Comparison of ENCODE assay signal across 3 cellular contexts in the genomic region with DNA sequence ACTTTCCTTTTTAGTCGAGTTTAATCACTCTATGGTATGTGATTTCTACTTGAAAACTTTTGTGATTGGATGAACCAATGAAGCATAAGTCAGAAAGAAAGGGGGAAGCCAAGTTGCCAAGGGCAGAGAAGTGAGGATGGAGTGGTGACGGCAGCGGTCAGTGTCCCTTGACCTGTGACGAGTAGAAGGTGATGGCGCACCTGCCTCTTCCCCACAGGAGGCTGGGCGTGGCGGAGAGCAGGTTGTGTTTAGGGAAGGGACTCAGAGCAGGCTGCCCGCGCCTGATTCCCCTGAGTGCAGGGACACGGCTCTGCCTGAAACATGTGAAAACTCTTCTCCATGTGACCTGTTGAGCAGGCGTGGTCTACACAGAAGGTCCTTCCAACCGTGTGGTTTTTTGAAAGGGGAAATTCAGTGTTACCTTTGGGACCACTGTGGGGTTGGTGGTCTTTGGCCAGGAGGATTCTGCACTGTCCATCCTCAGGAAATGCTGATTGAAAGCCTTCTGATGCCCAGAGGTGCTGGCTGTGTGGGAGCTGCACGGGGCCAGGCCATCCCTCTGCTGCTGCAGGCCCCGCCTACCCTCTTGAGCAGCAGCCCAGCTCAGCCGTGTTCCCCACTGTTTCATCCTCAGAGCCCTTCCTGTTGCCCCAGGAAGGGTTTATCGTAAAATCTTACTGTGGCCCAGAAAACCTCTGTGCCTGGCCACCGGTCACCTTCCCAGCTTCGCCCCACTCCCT.
TF ChIP-seq lines count a peak whose summit lies in the region.

No MANE protein-coding gene starts in this region.

TF ChIP-seq in SK-N-SH, 30 proteins besides CTCF, POLR2A, EP300 and RAD21 (continued from another document):
- TF ChIP-seq ELF1 (IDR thresholded peaks at IDR 0.05) (no peak), RFX5 (IDR thresholded peaks at IDR 0.05; ENCODE audit: low read length) (no peak), JUND (IDR thresholded peaks at IDR 0.05) (no peak)
- TF ChIP-seq, protein P1, sequence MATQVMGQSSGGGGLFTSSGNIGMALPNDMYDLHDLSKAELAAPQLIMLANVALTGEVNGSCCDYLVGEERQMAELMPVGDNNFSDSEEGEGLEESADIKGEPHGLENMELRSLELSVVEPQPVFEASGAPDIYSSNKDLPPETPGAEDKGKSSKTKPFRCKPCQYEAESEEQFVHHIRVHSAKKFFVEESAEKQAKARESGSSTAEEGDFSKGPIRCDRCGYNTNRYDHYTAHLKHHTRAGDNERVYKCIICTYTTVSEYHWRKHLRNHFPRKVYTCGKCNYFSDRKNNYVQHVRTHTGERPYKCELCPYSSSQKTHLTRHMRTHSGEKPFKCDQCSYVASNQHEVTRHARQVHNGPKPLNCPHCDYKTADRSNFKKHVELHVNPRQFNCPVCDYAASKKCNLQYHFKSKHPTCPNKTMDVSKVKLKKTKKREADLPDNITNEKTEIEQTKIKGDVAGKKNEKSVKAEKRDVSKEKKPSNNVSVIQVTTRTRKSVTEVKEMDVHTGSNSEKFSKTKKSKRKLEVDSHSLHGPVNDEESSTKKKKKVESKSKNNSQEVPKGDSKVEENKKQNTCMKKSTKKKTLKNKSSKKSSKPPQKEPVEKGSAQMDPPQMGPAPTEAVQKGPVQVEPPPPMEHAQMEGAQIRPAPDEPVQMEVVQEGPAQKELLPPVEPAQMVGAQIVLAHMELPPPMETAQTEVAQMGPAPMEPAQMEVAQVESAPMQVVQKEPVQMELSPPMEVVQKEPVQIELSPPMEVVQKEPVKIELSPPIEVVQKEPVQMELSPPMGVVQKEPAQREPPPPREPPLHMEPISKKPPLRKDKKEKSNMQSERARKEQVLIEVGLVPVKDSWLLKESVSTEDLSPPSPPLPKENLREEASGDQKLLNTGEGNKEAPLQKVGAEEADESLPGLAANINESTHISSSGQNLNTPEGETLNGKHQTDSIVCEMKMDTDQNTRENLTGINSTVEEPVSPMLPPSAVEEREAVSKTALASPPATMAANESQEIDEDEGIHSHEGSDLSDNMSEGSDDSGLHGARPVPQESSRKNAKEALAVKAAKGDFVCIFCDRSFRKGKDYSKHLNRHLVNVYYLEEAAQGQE (IDR thresholded peaks at IDR 0.05; ENCODE audit: low read depth, low read length), result no peak

TF ChIP-seq in SK-N-SH treated with all-trans-retinoic acid at 6 μM for 48 hours, 23 proteins besides CTCF, POLR2A, EP300 and RAD21 (continued from another document and continues in another):
- TF ChIP-seq, protein P2, sequence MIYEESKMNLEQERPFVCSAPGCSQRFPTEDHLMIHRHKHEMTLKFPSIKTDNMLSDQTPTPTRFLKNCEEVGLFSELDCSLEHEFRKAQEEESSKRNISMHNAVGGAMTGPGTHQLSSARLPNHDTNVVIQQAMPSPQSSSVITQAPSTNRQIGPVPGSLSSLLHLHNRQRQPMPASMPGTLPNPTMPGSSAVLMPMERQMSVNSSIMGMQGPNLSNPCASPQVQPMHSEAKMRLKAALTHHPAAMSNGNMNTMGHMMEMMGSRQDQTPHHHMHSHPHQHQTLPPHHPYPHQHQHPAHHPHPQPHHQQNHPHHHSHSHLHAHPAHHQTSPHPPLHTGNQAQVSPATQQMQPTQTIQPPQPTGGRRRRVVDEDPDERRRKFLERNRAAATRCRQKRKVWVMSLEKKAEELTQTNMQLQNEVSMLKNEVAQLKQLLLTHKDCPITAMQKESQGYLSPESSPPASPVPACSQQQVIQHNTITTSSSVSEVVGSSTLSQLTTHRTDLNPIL (CRISPR knock-in tag; IDR thresholded peaks at IDR 0.05; ENCODE audit: low read depth), result no peak
- TF ChIP-seq, protein P3, sequence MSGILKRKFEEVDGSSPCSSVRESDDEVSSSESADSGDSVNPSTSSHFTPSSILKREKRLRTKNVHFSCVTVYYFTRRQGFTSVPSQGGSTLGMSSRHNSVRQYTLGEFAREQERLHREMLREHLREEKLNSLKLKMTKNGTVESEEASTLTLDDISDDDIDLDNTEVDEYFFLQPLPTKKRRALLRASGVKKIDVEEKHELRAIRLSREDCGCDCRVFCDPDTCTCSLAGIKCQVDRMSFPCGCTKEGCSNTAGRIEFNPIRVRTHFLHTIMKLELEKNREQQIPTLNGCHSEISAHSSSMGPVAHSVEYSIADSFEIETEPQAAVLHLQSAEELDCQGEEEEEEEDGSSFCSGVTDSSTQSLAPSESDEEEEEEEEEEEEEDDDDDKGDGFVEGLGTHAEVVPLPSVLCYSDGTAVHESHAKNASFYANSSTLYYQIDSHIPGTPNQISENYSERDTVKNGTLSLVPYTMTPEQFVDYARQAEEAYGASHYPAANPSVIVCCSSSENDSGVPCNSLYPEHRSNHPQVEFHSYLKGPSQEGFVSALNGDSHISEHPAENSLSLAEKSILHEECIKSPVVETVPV (CRISPR knock-in tag; IDR thresholded peaks at IDR 0.05), result no peak
- TF ChIP-seq ZNF8 (CRISPR knock-in tag; IDR thresholded peaks at IDR 0.05), result no peak
- TF ChIP-seq GLIS3 (CRISPR knock-in tag; IDR thresholded peaks at IDR 0.05), result no peak
- no peak for TF ChIP-seq ARNTL (CRISPR knock-in tag; IDR thresholded peaks at IDR 0.05; ENCODE audit: borderline replicate concordance, low read depth)
- no peak for TF ChIP-seq ZC3H10 (CRISPR knock-in tag; IDR thresholded peaks at IDR 0.05)
- no peak for TF ChIP-seq TCF4 (CRISPR knock-in tag; IDR thresholded peaks at IDR 0.05; ENCODE audit: borderline replicate concordance)
- no peak for TF ChIP-seq CSDC2 (CRISPR knock-in tag; IDR thresholded peaks at IDR 0.05)
- TF ChIP-seq ZFP30 (CRISPR knock-in tag; IDR thresholded peaks at IDR 0.05), result no peak
- no peak for TF ChIP-seq ISL1 (CRISPR knock-in tag; IDR thresholded peaks at IDR 0.05)
- TF ChIP-seq TOX (CRISPR knock-in tag; IDR thresholded peaks at IDR 0.05; ENCODE audit: borderline replicate concordance), result no peak
- TF ChIP-seq ZFP3 (CRISPR knock-in tag; IDR thresholded peaks at IDR 0.05), result no peak
- TF ChIP-seq, protein P4, sequence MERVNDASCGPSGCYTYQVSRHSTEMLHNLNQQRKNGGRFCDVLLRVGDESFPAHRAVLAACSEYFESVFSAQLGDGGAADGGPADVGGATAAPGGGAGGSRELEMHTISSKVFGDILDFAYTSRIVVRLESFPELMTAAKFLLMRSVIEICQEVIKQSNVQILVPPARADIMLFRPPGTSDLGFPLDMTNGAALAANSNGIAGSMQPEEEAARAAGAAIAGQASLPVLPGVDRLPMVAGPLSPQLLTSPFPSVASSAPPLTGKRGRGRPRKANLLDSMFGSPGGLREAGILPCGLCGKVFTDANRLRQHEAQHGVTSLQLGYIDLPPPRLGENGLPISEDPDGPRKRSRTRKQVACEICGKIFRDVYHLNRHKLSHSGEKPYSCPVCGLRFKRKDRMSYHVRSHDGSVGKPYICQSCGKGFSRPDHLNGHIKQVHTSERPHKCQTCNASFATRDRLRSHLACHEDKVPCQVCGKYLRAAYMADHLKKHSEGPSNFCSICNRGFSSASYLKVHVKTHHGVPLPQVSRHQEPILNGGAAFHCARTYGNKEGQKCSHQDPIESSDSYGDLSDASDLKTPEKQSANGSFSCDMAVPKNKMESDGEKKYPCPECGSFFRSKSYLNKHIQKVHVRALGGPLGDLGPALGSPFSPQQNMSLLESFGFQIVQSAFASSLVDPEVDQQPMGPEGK (CRISPR knock-in tag; IDR thresholded peaks at IDR 0.05; ENCODE audit: borderline replicate concordance), result no peak
- TF ChIP-seq, protein P5, sequence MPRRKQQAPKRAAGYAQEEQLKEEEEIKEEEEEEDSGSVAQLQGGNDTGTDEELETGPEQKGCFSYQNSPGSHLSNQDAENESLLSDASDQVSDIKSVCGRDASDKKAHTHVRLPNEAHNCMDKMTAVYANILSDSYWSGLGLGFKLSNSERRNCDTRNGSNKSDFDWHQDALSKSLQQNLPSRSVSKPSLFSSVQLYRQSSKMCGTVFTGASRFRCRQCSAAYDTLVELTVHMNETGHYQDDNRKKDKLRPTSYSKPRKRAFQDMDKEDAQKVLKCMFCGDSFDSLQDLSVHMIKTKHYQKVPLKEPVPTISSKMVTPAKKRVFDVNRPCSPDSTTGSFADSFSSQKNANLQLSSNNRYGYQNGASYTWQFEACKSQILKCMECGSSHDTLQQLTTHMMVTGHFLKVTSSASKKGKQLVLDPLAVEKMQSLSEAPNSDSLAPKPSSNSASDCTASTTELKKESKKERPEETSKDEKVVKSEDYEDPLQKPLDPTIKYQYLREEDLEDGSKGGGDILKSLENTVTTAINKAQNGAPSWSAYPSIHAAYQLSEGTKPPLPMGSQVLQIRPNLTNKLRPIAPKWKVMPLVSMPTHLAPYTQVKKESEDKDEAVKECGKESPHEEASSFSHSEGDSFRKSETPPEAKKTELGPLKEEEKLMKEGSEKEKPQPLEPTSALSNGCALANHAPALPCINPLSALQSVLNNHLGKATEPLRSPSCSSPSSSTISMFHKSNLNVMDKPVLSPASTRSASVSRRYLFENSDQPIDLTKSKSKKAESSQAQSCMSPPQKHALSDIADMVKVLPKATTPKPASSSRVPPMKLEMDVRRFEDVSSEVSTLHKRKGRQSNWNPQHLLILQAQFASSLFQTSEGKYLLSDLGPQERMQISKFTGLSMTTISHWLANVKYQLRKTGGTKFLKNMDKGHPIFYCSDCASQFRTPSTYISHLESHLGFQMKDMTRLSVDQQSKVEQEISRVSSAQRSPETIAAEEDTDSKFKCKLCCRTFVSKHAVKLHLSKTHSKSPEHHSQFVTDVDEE (CRISPR knock-in tag; IDR thresholded peaks at IDR 0.05), result no peak

TF ChIP-seq in WTC11, 78 proteins besides CTCF, POLR2A, EP300 and RAD21 (continued from another document):
- TF ChIP-seq, protein P6, sequence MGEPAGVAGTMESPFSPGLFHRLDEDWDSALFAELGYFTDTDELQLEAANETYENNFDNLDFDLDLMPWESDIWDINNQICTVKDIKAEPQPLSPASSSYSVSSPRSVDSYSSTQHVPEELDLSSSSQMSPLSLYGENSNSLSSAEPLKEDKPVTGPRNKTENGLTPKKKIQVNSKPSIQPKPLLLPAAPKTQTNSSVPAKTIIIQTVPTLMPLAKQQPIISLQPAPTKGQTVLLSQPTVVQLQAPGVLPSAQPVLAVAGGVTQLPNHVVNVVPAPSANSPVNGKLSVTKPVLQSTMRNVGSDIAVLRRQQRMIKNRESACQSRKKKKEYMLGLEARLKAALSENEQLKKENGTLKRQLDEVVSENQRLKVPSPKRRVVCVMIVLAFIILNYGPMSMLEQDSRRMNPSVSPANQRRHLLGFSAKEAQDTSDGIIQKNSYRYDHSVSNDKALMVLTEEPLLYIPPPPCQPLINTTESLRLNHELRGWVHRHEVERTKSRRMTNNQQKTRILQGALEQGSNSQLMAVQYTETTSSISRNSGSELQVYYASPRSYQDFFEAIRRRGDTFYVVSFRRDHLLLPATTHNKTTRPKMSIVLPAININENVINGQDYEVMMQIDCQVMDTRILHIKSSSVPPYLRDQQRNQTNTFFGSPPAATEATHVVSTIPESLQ (CRISPR knock-in tag; IDR thresholded peaks at IDR 0.05), result no peak
- TF ChIP-seq, protein P7, sequence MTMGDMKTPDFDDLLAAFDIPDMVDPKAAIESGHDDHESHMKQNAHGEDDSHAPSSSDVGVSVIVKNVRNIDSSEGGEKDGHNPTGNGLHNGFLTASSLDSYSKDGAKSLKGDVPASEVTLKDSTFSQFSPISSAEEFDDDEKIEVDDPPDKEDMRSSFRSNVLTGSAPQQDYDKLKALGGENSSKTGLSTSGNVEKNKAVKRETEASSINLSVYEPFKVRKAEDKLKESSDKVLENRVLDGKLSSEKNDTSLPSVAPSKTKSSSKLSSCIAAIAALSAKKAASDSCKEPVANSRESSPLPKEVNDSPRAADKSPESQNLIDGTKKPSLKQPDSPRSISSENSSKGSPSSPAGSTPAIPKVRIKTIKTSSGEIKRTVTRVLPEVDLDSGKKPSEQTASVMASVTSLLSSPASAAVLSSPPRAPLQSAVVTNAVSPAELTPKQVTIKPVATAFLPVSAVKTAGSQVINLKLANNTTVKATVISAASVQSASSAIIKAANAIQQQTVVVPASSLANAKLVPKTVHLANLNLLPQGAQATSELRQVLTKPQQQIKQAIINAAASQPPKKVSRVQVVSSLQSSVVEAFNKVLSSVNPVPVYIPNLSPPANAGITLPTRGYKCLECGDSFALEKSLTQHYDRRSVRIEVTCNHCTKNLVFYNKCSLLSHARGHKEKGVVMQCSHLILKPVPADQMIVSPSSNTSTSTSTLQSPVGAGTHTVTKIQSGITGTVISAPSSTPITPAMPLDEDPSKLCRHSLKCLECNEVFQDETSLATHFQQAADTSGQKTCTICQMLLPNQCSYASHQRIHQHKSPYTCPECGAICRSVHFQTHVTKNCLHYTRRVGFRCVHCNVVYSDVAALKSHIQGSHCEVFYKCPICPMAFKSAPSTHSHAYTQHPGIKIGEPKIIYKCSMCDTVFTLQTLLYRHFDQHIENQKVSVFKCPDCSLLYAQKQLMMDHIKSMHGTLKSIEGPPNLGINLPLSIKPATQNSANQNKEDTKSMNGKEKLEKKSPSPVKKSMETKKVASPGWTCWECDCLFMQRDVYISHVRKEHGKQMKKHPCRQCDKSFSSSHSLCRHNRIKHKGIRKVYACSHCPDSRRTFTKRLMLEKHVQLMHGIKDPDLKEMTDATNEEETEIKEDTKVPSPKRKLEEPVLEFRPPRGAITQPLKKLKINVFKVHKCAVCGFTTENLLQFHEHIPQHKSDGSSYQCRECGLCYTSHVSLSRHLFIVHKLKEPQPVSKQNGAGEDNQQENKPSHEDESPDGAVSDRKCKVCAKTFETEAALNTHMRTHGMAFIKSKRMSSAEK (CRISPR knock-in tag; IDR thresholded peaks at IDR 0.05; ENCODE audit: borderline replicate concordance), result no peak
- no peak for TF ChIP-seq PRRX2 (CRISPR knock-in tag; IDR thresholded peaks at IDR 0.05)
- no peak for TF ChIP-seq TP53 (CRISPR knock-in tag; IDR thresholded peaks at IDR 0.05)
- TF ChIP-seq, protein P8, sequence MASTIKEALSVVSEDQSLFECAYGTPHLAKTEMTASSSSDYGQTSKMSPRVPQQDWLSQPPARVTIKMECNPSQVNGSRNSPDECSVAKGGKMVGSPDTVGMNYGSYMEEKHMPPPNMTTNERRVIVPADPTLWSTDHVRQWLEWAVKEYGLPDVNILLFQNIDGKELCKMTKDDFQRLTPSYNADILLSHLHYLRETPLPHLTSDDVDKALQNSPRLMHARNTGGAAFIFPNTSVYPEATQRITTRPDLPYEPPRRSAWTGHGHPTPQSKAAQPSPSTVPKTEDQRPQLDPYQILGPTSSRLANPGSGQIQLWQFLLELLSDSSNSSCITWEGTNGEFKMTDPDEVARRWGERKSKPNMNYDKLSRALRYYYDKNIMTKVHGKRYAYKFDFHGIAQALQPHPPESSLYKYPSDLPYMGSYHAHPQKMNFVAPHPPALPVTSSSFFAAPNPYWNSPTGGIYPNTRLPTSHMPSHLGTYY (CRISPR knock-in tag; IDR thresholded peaks at IDR 0.05), result no peak
